In genomic region chr2:151967829-151968722, GRCh38 we compare ENCODE assay signal across 32 cellular contexts.
"Had no signal": no experiment of that assay in that cellular context is flagged by ENCODE, and none has a peak within 500 bp of the region (broad histone marks: within the 10 kb centered on the region; RNA-seq: fewer than 3 reads in every experiment).

No MANE protein-coding gene starts in this region.

- DNase-seq: activated B cell treated with CpG ODN at 0.5 μM for 24 hours; activated CD4-positive, alpha-beta memory T cell treated with anti-CD3 and anti-CD28 coated beads for 36 hours; activated CD4-positive, alpha-beta T cell treated with anti-CD3 and anti-CD28 coated beads for 4 hours; activated CD4-positive, alpha-beta T cell treated with anti-CD3 and anti-CD28 coated beads, Interleukin-2, amount 50 U/mL, for 1 hour; activated CD4-positive, CD25-positive, alpha-beta regulatory T cell treated with anti-CD3 and anti-CD28 coated beads, Interleukin-2, amount 50 U/mL, for 72 hours; activated CD8-positive, alpha-beta memory T cell treated with anti-CD3 and anti-CD28 coated beads, Interleukin-2, amount 50 U/mL, for 4 hours; activated gamma-delta T cell treated with Interleukin-2 at 50 U/mL for 16 hours; activated naive CD4-positive, alpha-beta T cell treated with anti-CD3 and anti-CD28 coated beads for 36 hours; activated T-cell treated with anti-CD3 and anti-CD28 coated beads for 4 hours; activated T-cell treated with anti-CD3 and anti-CD28 coated beads, Interleukin-2, amount 50 U/mL, for 4 hours; adrenal gland; body of pancreas; MM.1S; NCI-H1092 treated with DMSO at 0.1 percent for 48 hours; NCI-H1417; NCI-H146; NCI-H187; NCI-H2081 treated with DMSO at 0.1 percent for 48 hours; NCI-H226; NCI-H446 treated with DMSO at 0.1 percent for 48 hours; NCI-H524; NCI-H69; PC-9; SIG-M5; SW 1271; T-helper 1 cell; T-helper 2 cell; T-helper 9 cell had no signal

- H3K4me1 Mint-ChIP-seq: activated B cell treated with CpG ODN at 0.5 μM for 24 hours had no signal

- H3K27ac Mint-ChIP-seq: activated B cell treated with CpG ODN at 0.5 μM for 24 hours; activated CD4-positive, alpha-beta memory T cell treated with anti-CD3 and anti-CD28 coated beads for 36 hours; activated naive CD4-positive, alpha-beta T cell treated with anti-CD3 and anti-CD28 coated beads for 36 hours; activated T-helper 1 cell treated with anti-CD3 and anti-CD28 coated beads, Interleukin-12 subunit alpha, Interleukin-12 subunit beta, Interleukin-2, Interleukin-4 antibody, amounts not matched to agents 30 ng/mL and 10 ng/mL and 1 ng/mL, durations not matched to agents 14 hours and 24 hours and 36 hours had no signal

- H3K36me3 Mint-ChIP-seq: activated CD4-positive, alpha-beta memory T cell treated with anti-CD3 and anti-CD28 coated beads for 36 hours; activated naive CD4-positive, alpha-beta T cell treated with anti-CD3 and anti-CD28 coated beads, Interleukin-2, amount 50 U/mL, for 72 hours had no signal

- H3K27me3 Mint-ChIP-seq: activated B cell treated with CpG ODN at 0.5 μM for 24 hours; activated CD4-positive, alpha-beta memory T cell treated with anti-CD3 and anti-CD28 coated beads for 36 hours had no signal

- FAIRE-seq: astrocyte, RCC 7860 had no signal

- H3K4me3 Mint-ChIP-seq: activated B cell treated with CpG ODN at 0.5 μM for 24 hours; activated CD4-positive, alpha-beta memory T cell treated with anti-CD3 and anti-CD28 coated beads for 36 hours; activated naive CD4-positive, alpha-beta T cell treated with anti-CD3 and anti-CD28 coated beads for 36 hours; activated T-cell treated with anti-CD3 and anti-CD28 coated beads, Interleukin-2, amount 50 U/mL, for 4 hours; activated T-helper 1 cell treated with anti-CD3 and anti-CD28 coated beads, Interleukin-12 subunit alpha, Interleukin-12 subunit beta, Interleukin-2, Interleukin-4 antibody, amounts not matched to agents 30 ng/mL and 10 ng/mL and 1 ng/mL, durations not matched to agents 14 hours and 24 hours and 36 hours had no signal

- H3K9me3 Mint-ChIP-seq: activated B cell treated with CpG ODN at 0.5 μM for 24 hours; activated CD4-positive, alpha-beta memory T cell treated with anti-CD3 and anti-CD28 coated beads for 36 hours; activated naive CD4-positive, alpha-beta T cell treated with anti-CD3 and anti-CD28 coated beads for 36 hours; activated naive CD4-positive, alpha-beta T cell treated with anti-CD3 and anti-CD28 coated beads, Interleukin-2, amount 50 U/mL, for 72 hours; activated T-cell treated with anti-CD3 and anti-CD28 coated beads, Interleukin-2, amount 50 U/mL, for 4 hours; activated T-helper 1 cell treated with anti-CD3 and anti-CD28 coated beads, Interleukin-12 subunit alpha, Interleukin-12 subunit beta, Interleukin-2, Interleukin-4 antibody, amounts not matched to agents 30 ng/mL and 10 ng/mL and 1 ng/mL, durations not matched to agents 14 hours and 24 hours and 36 hours had no signal
